Comparison of ENCODE assay signal across 2 cellular contexts in genomic region chr19:16943090-16943489, GRCh38. TPM values are rescaled to one million over a fixed set of nuclear protein-coding genes. Genes with fewer than 3 reads are reported as not detected.
"Had no signal": no experiment of that assay in that cellular context is flagged by ENCODE, and none has a peak within 500 bp of the region (broad histone marks: within the 10 kb centered on the region; RNA-seq: fewer than 3 reads in every experiment).

No MANE protein-coding gene starts in this region.

RNA-seq across cellular contexts. Expression of gene F2RL3, which starts 54.3 kb away (rescaled TPM):
- total RNA-seq: M059J had no signal
- polyA plus RNA-seq: SK-N-SH had no signal
